ENCODE assay signal across 1 cellular context in genomic region chr17:56596741-56597494, GRCh38.
TF ChIP-seq lines count a peak whose summit lies in the region.

No MANE protein-coding gene starts in this region.

TF ChIP-seq in HepG2, 621 proteins besides CTCF, POLR2A, EP300 and RAD21:
- TF ChIP-seq TSC22D2 (CRISPR knock-in tag; IDR thresholded peaks at IDR 0.05; ENCODE audit: borderline replicate concordance), result no peak
- no peak for TF ChIP-seq UBTF (CRISPR knock-in tag; IDR thresholded peaks at IDR 0.05)
- no peak for TF ChIP-seq IKZF1 (IDR thresholded peaks at IDR 0.05)
- 0 out of 2 replicates have a peak, but pooled peaks have one; percentile 57 for TF ChIP-seq CBX2 (IDR thresholded peaks at IDR 0.05; ENCODE audit: low read depth, low read length)
- no peak for TF ChIP-seq CBX2 (CRISPR knock-in tag; IDR thresholded peaks at IDR 0.05; ENCODE audit: low read depth)
- no peak for TF ChIP-seq KLF12 (CRISPR knock-in tag; IDR thresholded peaks at IDR 0.05; ENCODE audit: borderline replicate concordance)
- no peak for TF ChIP-seq SETDB1 (CRISPR knock-in tag; IDR thresholded peaks at IDR 0.05; ENCODE audit: borderline replicate concordance)
- no peak for TF ChIP-seq ATF6 (CRISPR knock-in tag; conservative IDR thresholded peaks at IDR 0.05)
